Comparison of ENCODE assay signal across 33 cellular contexts in genomic region chr16:21250072-21250923, GRCh38. TPM values are rescaled to one million over a fixed set of nuclear protein-coding genes. Genes with fewer than 3 reads are reported as not detected.
"Had no signal": no experiment of that assay in that cellular context is flagged by ENCODE, and none has a peak within 500 bp of the region (broad histone marks: within the 10 kb centered on the region; RNA-seq: fewer than 3 reads in every experiment).

No MANE protein-coding gene starts in this region.

- H3K4me3 Mint-ChIP-seq: activated CD4-positive, alpha-beta memory T cell treated with anti-CD3 and anti-CD28 coated beads, Interleukin-2, amount 10 ng/mL, durations not matched to agents 7 days and 5 days; activated CD4-positive, alpha-beta T cell treated with anti-CD3 and anti-CD28 coated beads, Interleukin-2, amount 10 ng/mL, durations not matched to agents 7 days and 5 days; activated naive CD4-positive, alpha-beta T cell treated with anti-CD3 and anti-CD28 coated beads for 36 hours; activated naive CD8-positive, alpha-beta T cell; activated T-helper 17 cell treated with anti-CD3 and anti-CD28 coated beads, Interleukin-2, amount 50 U/mL, for 72 hours; brain had no signal

- H3K36me3 Mint-ChIP-seq: activated naive CD8-positive, alpha-beta T cell; brain had no signal

- H3K27ac Mint-ChIP-seq: activated CD4-positive, alpha-beta memory T cell treated with anti-CD3 and anti-CD28 coated beads, Interleukin-2, amount 10 ng/mL, durations not matched to agents 7 days and 5 days; activated CD4-positive, alpha-beta T cell treated with anti-CD3 and anti-CD28 coated beads, Interleukin-2, amount 10 ng/mL, durations not matched to agents 7 days and 5 days; activated naive CD4-positive, alpha-beta T cell treated with anti-CD3 and anti-CD28 coated beads for 36 hours; activated naive CD8-positive, alpha-beta T cell; activated T-helper 17 cell treated with anti-CD3 and anti-CD28 coated beads, Interleukin-2, amount 50 U/mL, for 72 hours; brain had no signal

- H3K27me3 ChIP-seq: cardiac muscle cell, Peyer's patch had no signal

- H3K9ac ChIP-seq: KMS-11, SK-N-SH had no signal

- H3K4me3 ChIP-seq: cardiac muscle cell, MG63, Peyer's patch, SJCRH30 had no signal

- H3K9me3 ChIP-seq: MG63, Peyer's patch, SJCRH30, SK-N-SH had no signal

- H3K9me3 Mint-ChIP-seq: activated CD4-positive, alpha-beta memory T cell treated with anti-CD3 and anti-CD28 coated beads, Interleukin-2, amount 10 ng/mL, durations not matched to agents 7 days and 5 days; activated CD4-positive, alpha-beta T cell treated with anti-CD3 and anti-CD28 coated beads, Interleukin-2, amount 10 ng/mL, durations not matched to agents 7 days and 5 days; activated naive CD4-positive, alpha-beta T cell treated with anti-CD3 and anti-CD28 coated beads for 36 hours; activated T-helper 17 cell treated with anti-CD3 and anti-CD28 coated beads, Interleukin-2, amount 50 U/mL, for 72 hours had no signal

- H3K4me1 Mint-ChIP-seq: activated CD4-positive, alpha-beta memory T cell treated with anti-CD3 and anti-CD28 coated beads, Interleukin-2, amount 10 ng/mL, durations not matched to agents 7 days and 5 days; activated CD4-positive, alpha-beta T cell treated with anti-CD3 and anti-CD28 coated beads, Interleukin-2, amount 10 ng/mL, durations not matched to agents 7 days and 5 days; activated T-helper 17 cell treated with anti-CD3 and anti-CD28 coated beads, Interleukin-2, amount 50 U/mL, for 72 hours; brain had no signal

- ATAC-seq: activated T-helper 17 cell treated with anti-CD3 and anti-CD28 coated beads, Interleukin-2, amount 50 U/mL, for 72 hours had no signal

- H3K27ac ChIP-seq: cardiac muscle cell, KMS-11, Peyer's patch, RWPE1, SJCRH30, VCaP had no signal

- H3K4me1 ChIP-seq: Peyer's patch, SJCRH30 had no signal

- H3K4me2 ChIP-seq: KMS-11, SK-N-SH had no signal

- H3K36me3 ChIP-seq: cardiac muscle cell, MG63, SJCRH30 had no signal

- DNase-seq: activated CD4-positive, alpha-beta memory T cell treated with anti-CD3 and anti-CD28 coated beads, Interleukin-2, amount 10 ng/mL, durations not matched to agents 7 days and 5 days; activated CD4-positive, alpha-beta T cell treated with anti-CD3 and anti-CD28 coated beads, Interleukin-2, amount 10 ng/mL, durations not matched to agents 7 days and 5 days; activated CD4-positive, CD25-positive, alpha-beta regulatory T cell; activated gamma-delta T cell; activated naive CD4-positive, alpha-beta T cell treated with anti-CD3 and anti-CD28 coated beads for 36 hours; activated T-cell treated with anti-CD3 and anti-CD28 coated beads for 4 hours; activated T-cell treated with anti-CD3 and anti-CD28 coated beads, Interleukin-2, amount 50 U/mL, for 48 hours; amygdala; MG63; NCI-H1105 treated with DMSO at 0.1 percent for 48 hours; NCI-H1436 treated with DMSO at 0.1 percent for 48 hours; NCI-H187; NCI-H2107; NCI-H2171 treated with DMSO at 0.1 percent for 48 hours; NCI-H226; NCI-H510A; NCI-H526 treated with DMSO at 0.1 percent for 48 hours; NK-92 treated with Interleukin-12 subunit alpha and Interleukin-12 subunit beta, amount 100 ng/mL, for 24 hours; Peyer's patch; Right ventricle myocardium superior; SJCRH30; SK-N-SH; T-helper 1 cell had no signal

RNA-seq across cellular contexts. Expression of gene ANKS4B, which starts 16.8 kb away (rescaled TPM):
- total RNA-seq: activated CD4-positive, alpha-beta memory T cell treated with anti-CD3 and anti-CD28 coated beads, Interleukin-2, amount 10 ng/mL, durations not matched to agents 7 days and 5 days; activated CD4-positive, alpha-beta T cell treated with anti-CD3 and anti-CD28 coated beads, Interleukin-2, amount 10 ng/mL, durations not matched to agents 7 days and 5 days; activated CD8-positive, alpha-beta memory T cell treated with anti-CD3 and anti-CD28 coated beads for 36 hours; activated T-helper 17 cell treated with anti-CD3 and anti-CD28 coated beads, Interleukin-2, amount 50 U/mL, for 72 hours; astrocyte; cardiac muscle cell; Right ventricle myocardium superior; T-helper 2 cell treated with Interferon-gamma antibody and Interleukin-4, amounts not matched to agents 100 ng/mL and 5 ng/mL, for 36 hours had no signal
- polyA plus RNA-seq: cardiac muscle cell, SK-N-SH had no signal

RNA-seq across cellular contexts. Expression of gene CRYM, which starts 27.8 kb away (rescaled TPM):
- total RNA-seq: activated CD4-positive, alpha-beta memory T cell treated with anti-CD3 and anti-CD28 coated beads, Interleukin-2, amount 10 ng/mL, durations not matched to agents 7 days and 5 days; activated CD4-positive, alpha-beta T cell treated with anti-CD3 and anti-CD28 coated beads, Interleukin-2, amount 10 ng/mL, durations not matched to agents 7 days and 5 days; activated CD8-positive, alpha-beta memory T cell treated with anti-CD3 and anti-CD28 coated beads for 36 hours; activated naive CD4-positive, alpha-beta T cell treated with anti-CD3 and anti-CD28 coated beads for 36 hours; activated T-helper 17 cell treated with anti-CD3 and anti-CD28 coated beads, Interleukin-2, amount 50 U/mL, for 72 hours; cardiac muscle cell; SJCRH30; T-helper 2 cell treated with Interferon-gamma antibody and Interleukin-4, amounts not matched to agents 100 ng/mL and 5 ng/mL, for 36 hours had no signal
- polyA plus RNA-seq: cardiac muscle cell had no signal

RNA-seq across cellular contexts. Expression of gene ZP2, which starts 38.9 kb away (rescaled TPM):
- total RNA-seq: activated CD4-positive, alpha-beta T cell treated with anti-CD3 and anti-CD28 coated beads, Interleukin-2, amount 10 ng/mL, durations not matched to agents 7 days and 5 days; activated CD8-positive, alpha-beta memory T cell treated with anti-CD3 and anti-CD28 coated beads for 36 hours; activated naive CD4-positive, alpha-beta T cell treated with anti-CD3 and anti-CD28 coated beads for 36 hours; activated T-helper 17 cell treated with anti-CD3 and anti-CD28 coated beads, Interleukin-2, amount 50 U/mL, for 72 hours; astrocyte; cardiac muscle cell; Right ventricle myocardium superior; SJCRH30; T-helper 2 cell treated with Interferon-gamma antibody and Interleukin-4, amounts not matched to agents 100 ng/mL and 5 ng/mL, for 36 hours had no signal
- polyA plus RNA-seq: cardiac muscle cell, SK-N-SH had no signal
